ENCODE assay signal across 31 cellular contexts in the genomic region with DNA sequence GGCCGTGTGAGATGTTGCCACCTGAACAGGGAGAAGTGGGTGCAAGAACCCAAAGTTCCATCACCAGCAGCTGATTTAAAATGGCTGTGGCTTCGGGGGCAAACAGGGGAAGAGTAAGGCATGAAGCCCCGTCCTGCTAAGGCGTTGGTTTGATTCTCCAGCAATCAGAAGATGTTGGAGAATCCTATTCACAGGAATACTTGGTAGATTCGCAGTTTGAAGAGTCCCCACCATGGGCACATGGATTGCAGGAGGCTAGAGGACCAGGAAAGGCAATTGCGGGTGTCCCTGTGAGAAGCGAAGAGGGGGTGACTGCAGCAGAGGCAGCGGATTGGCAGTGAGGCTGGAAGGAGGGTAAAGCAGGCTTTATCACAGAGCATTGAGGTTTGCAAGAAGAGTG. TPM values are rescaled to one million over a fixed set of nuclear protein-coding genes. Genes with fewer than 3 reads are reported as not detected.
DNase-seq lines count a peak whose midpoint lies in the region; ATAC-seq, FAIRE-seq and TF ChIP-seq lines count a peak whose summit lies in the region.
"Had no signal": no experiment of that assay in that cellular context is flagged by ENCODE, and none has a peak within 500 bp of the region (broad histone marks: within the 10 kb centered on the region; RNA-seq: fewer than 3 reads in every experiment).

No MANE protein-coding gene starts in this region.

- peak overlapping the region; percentile 28 for H3K4ac ChIP-seq in H1 (replicated peaks; ENCODE audit: insufficient read length, low read depth, low read length)

- H3K23ac ChIP-seq in H1 (ENCODE audit: insufficient read length) = no peak overlapping the region

- no TSS peak for BruUV-seq in HCT116 (replicated peaks; lab: Mats Ljungman, UMichigan)

- H3K27me3 ChIP-seq in HCT116 (ENCODE audit: insufficient read depth, low read length) (no peaks in the 10 kb centered on the region), H1 (replicated peaks in 1 of 4; ENCODE audit: control insufficient read depth in 3 of 4, extremely low read depth in 1 of 4, insufficient read depth in 3 of 4, low read length in 3 of 4) (no peaks in the 10 kb centered on the region), sigmoid colon (no peaks in the 10 kb centered on the region)
- H3K27me3 ChIP-seq: BLaER1 treated with 17β-estradiol and CSF1 and Interleukin-3, amounts not matched to agents 10 nM and 100 nM had no signal

- RAD21 ChIA-PET in HCT116 (lab: Charles Lee; ENCODE audit: low non-redundant PET in 1 of 2, low total read pairs in 2 of 2, uncharacterized antibody in 2 of 2, unreplicated experiment in 2 of 2) = no interaction called here

- no peak overlapping the region for H3K4me3 Mint-ChIP-seq in memory B cell
- H3K4me3 Mint-ChIP-seq: activated CD4-positive, alpha-beta memory T cell treated with anti-CD3 and anti-CD28 coated beads, Interleukin-2, amount 10 ng/mL, durations not matched to agents 7 days and 5 days; activated T-helper 17 cell treated with anti-CD3 and anti-CD28 coated beads, Interleukin-2, amount 50 U/mL, for 72 hours; T-helper 17 cell had no signal

- no peak overlapping the region for H3K56ac ChIP-seq in H1 (replicated peaks; ENCODE audit: insufficient read length, low read depth, low read length)

- peaks cover 3% of the 10 kb centered on the region for H3K79me1 ChIP-seq in H1 (ENCODE audit: low read depth, low read length)

- no peak overlapping the region for H3K9ac ChIP-seq in HCT116 (ENCODE audit: low read length)
- no peak overlapping the region for H3K9ac ChIP-seq in H1 (replicated peaks in 1 of 4; ENCODE audit: extremely low read depth in 1 of 4, low read depth in 3 of 4, low read length in 3 of 4)
- H3K9ac ChIP-seq: BLaER1 treated with 17β-estradiol and CSF1 and Interleukin-3, amounts not matched to agents 10 nM and 100 nM had no signal

- H2AK5ac ChIP-seq in H1 (ENCODE audit: low read depth, low read length) = peak overlapping the region; percentile 78; the same call in 1 of the 2 replicates

- peaks cover 12% of the 10 kb centered on the region for H3K4me1 Mint-ChIP-seq in memory B cell
- H3K4me1 Mint-ChIP-seq: activated CD4-positive, alpha-beta memory T cell treated with anti-CD3 and anti-CD28 coated beads, Interleukin-2, amount 10 ng/mL, durations not matched to agents 7 days and 5 days; activated T-helper 17 cell treated with anti-CD3 and anti-CD28 coated beads, Interleukin-2, amount 50 U/mL, for 72 hours had no signal

- H4K20me1 ChIP-seq in HCT116 (ENCODE audit: insufficient read depth) (no peaks in the 10 kb centered on the region), H1 (replicated peaks in 1 of 2; ENCODE audit: control insufficient read depth in 1 of 2, insufficient read depth in 2 of 2, low read length in 2 of 2) (no peaks in the 10 kb centered on the region)
- H4K20me1 ChIP-seq: BLaER1 treated with 17β-estradiol and CSF1 and Interleukin-3, amounts not matched to agents 10 nM and 100 nM had no signal

- H2BK15ac ChIP-seq in H1 (ENCODE audit: low read length) = peak overlapping the region; percentile 25; the same call in 1 of the 2 replicates

- peak overlapping the region; percentile 26 for H3K27ac Mint-ChIP-seq in memory B cell
- H3K27ac Mint-ChIP-seq: activated CD4-positive, alpha-beta memory T cell treated with anti-CD3 and anti-CD28 coated beads, Interleukin-2, amount 10 ng/mL, durations not matched to agents 7 days and 5 days; activated naive CD4-positive, alpha-beta T cell treated with anti-CD3 and anti-CD28 coated beads, Interleukin-2, amount 50 U/mL, for 72 hours; activated T-helper 17 cell treated with anti-CD3 and anti-CD28 coated beads, Interleukin-2, amount 50 U/mL, for 72 hours; progenitor cell of endocrine pancreas; T-helper 17 cell had no signal

- H2AFZ ChIP-seq in HCT116 (ENCODE audit: low read depth, low read length, poor library complexity, severe bottlenecking) = no peak overlapping the region
- H2AFZ ChIP-seq in H1 (ENCODE audit: low read length) = no peak overlapping the region

- no peak overlapping the region for H2BK120ac ChIP-seq in H1 (replicated peaks; ENCODE audit: low read depth, low read length)

- DNase-seq in HCT116 (ENCODE audit: low read depth, low spot score) (no peak), H1 (ENCODE audit: low read depth in 1 of 2, low spot score in 2 of 2) (no peak), memory B cell (ENCODE audit: low spot score in 2 of 2) (no peak), sigmoid colon (no peak), NCI-H1048 (lab: John Stamatoyannopoulos, UW) (no peak), NCI-H187 (lab: John Stamatoyannopoulos, UW) (no peak), NCI-H1930 (lab: John Stamatoyannopoulos, UW) (no peak)
- DNase-seq: activated CD4-positive, alpha-beta memory T cell treated with anti-CD3 and anti-CD28 coated beads, Interleukin-2, amount 10 ng/mL, durations not matched to agents 7 days and 5 days; activated CD4-positive, alpha-beta T cell treated with anti-CD3 and anti-CD28 coated beads for 1 hour; activated CD8-positive, alpha-beta memory T cell treated with anti-CD3 and anti-CD28 coated beads, Interleukin-2, amount 50 U/mL, for 48 hours; caudate nucleus; cortex of kidney; HCEC 1CT; hypothalamus; NCI-H1105; RPMI8226; small intestine; stimulated activated CD4-positive, alpha-beta T cell treated with anti-CD3 and anti-CD28 coated beads, Interleukin-1b, Interleukin-23, amount 100 ng/mL, for 48 hours; T-helper 17 cell had no signal

- no peak for TF ChIP-seq EP300 in H1 (IDR thresholded peaks at IDR 0.05; ENCODE audit: borderline replicate concordance in 1 of 2, low read depth in 2 of 2, low read length in 2 of 2)
- TF ChIP-seq EP300 in sigmoid colon (IDR thresholded peaks at IDR 0.05) = no peak

- peak overlapping the region; percentile 55; the same call in 1 of the 2 replicates for H3K4me2 ChIP-seq in HCT116 (ENCODE audit: low read length)
- H3K4me2 ChIP-seq in H1 (ENCODE audit: insufficient read depth in 1 of 2, low read depth in 2 of 2, low read length in 2 of 2) = no peak overlapping the region
- H3K4me2 ChIP-seq: BLaER1 treated with 17β-estradiol and CSF1 and Interleukin-3, amounts not matched to agents 10 nM and 100 nM had no signal

- ATAC-seq in HCT116 (no peak), memory B cell (ENCODE audit: low read depth) (no peak), GM19463 (IDR thresholded peaks at IDR 0.05; ENCODE audit: unreplicated experiment) (no peak)
- ATAC-seq: activated naive CD4-positive, alpha-beta T cell treated with anti-CD3 and anti-CD28 coated beads, Interleukin-2, amount 50 U/mL, for 72 hours; activated T-helper 17 cell treated with anti-CD3 and anti-CD28 coated beads, Interleukin-2, amount 50 U/mL, for 72 hours; K562; T-helper 17 cell had no signal

- H3K4me3 ChIP-seq in HCT116 (replicated peaks in 1 of 2; ENCODE audit: low read depth in 1 of 2, low read length in 2 of 2) = no peak overlapping the region
- no peak overlapping the region for H3K4me3 ChIP-seq in H1 (ENCODE audit: extremely low read depth in 1 of 4, insufficient read depth in 2 of 4, low read depth in 3 of 4, low read length in 4 of 4)
- no peak overlapping the region for H3K4me3 ChIP-seq in sigmoid colon
- H3K4me3 ChIP-seq: BLaER1 treated with 17β-estradiol and CSF1 and Interleukin-3, amounts not matched to agents 10 nM and 100 nM; K562 had no signal

- no peaks in the 10 kb centered on the region for H3K23me2 ChIP-seq in H1 (ENCODE audit: low read depth, low read length)

- CTCF ChIA-PET in HCT116 (lab: Charles Lee) (no interaction called here), H1 (lab: Charles Lee; ENCODE audit: partially characterized antibody) (interaction anchor here (0.6 to 1.3 kb wide), 3 partner anchors 8 to 30 kb away, joined by 3 read pairs; no protein-coding TSS in a partner anchor)

- TF ChIP-seq CTCF in HCT116 (IDR thresholded peaks at IDR 0.05 in 2 of 3, conservative IDR thresholded peaks at IDR 0.05 in 1 of 3; ENCODE audit: borderline replicate concordance in 1 of 3, insufficient read depth in 1 of 3, low read depth in 2 of 3, low read length in 2 of 3) = no peak
- no peak for TF ChIP-seq CTCF in H1 (IDR thresholded peaks at IDR 0.05; ENCODE audit: control extremely low read depth in 1 of 3, insufficient read depth in 1 of 3, low read depth in 1 of 3, low read length in 3 of 3)
- TF ChIP-seq CTCF in sigmoid colon (IDR thresholded peaks at IDR 0.05) = no peak

- no peaks in the 10 kb centered on the region for H3K9me2 ChIP-seq in HCT116 (ENCODE audit: insufficient read depth)

- H3K18ac ChIP-seq in H1 (ENCODE audit: extremely low read depth, low read length) = no peak overlapping the region; the same call in 1 of the 2 replicates

- H4K8ac ChIP-seq in H1 (ENCODE audit: extremely low read depth, insufficient read depth, low read length) = no peak overlapping the region

- H3K27ac ChIP-seq in HCT116 (ENCODE audit: low read depth, low read length) (peak overlapping the region; percentile 46; the same call in 1 of the 2 replicates), H1 (ENCODE audit: low read depth, low read length) (peak overlapping the region; percentile 54; the same call in 1 of the 2 replicates), sigmoid colon (peak overlapping the region in 3 of 4 donors; percentile 73 to 81 (median 78))
- H3K27ac ChIP-seq: BLaER1 treated with 17β-estradiol and CSF1 and Interleukin-3, amounts not matched to agents 10 nM and 100 nM had no signal

- no peak overlapping the region for H3K14ac ChIP-seq in H1 (ENCODE audit: insufficient read length)

- no peak for FAIRE-seq in H1 (lab: Jason Lieb, UNC)
- FAIRE-seq: frontal cortex, G401.6, GM19239, HTR-8/SVneo, K562, small intestine had no signal

- POLR2A ChIA-PET in HCT116 (lab: Charles Lee) (no interaction called here), H1 (lab: Charles Lee; ENCODE audit: partially characterized antibody) (no interaction called here)

- no peak for TF ChIP-seq RAD21 in HCT116 (IDR thresholded peaks at IDR 0.05; ENCODE audit: low read depth)
- TF ChIP-seq RAD21 in H1 (IDR thresholded peaks at IDR 0.05 in 1 of 2, conservative IDR thresholded peaks at IDR 0.05 in 1 of 2; ENCODE audit: low read depth in 2 of 2, low read length in 2 of 2) = no peak

- no peak overlapping the region for H4K5ac ChIP-seq in H1 (ENCODE audit: insufficient read length, low read depth, low read length)

- TF ChIP-seq POLR2A in HCT116 (IDR thresholded peaks at IDR 0.05; ENCODE audit: borderline replicate concordance, extremely low read depth, insufficient read depth, insufficient read length) (no peak), H1 (IDR thresholded peaks at IDR 0.05; ENCODE audit: control extremely low read depth in 1 of 2, low read depth in 2 of 2, low read length in 2 of 2) (no peak), sigmoid colon (IDR thresholded peaks at IDR 0.05) (no peak)

- peaks cover 7% of the 10 kb centered on the region for H3K9me3 Mint-ChIP-seq in memory B cell
- H3K9me3 Mint-ChIP-seq: activated CD4-positive, alpha-beta memory T cell treated with anti-CD3 and anti-CD28 coated beads, Interleukin-2, amount 10 ng/mL, durations not matched to agents 7 days and 5 days; activated naive CD4-positive, alpha-beta T cell treated with anti-CD3 and anti-CD28 coated beads, Interleukin-2, amount 50 U/mL, for 72 hours; activated T-helper 17 cell treated with anti-CD3 and anti-CD28 coated beads, Interleukin-2, amount 50 U/mL, for 72 hours had no signal

- peak overlapping the region; percentile 23; the same call in 1 of the 2 replicates for H2BK5ac ChIP-seq in H1 (ENCODE audit: low read depth, low read length)

- no peaks in the 10 kb centered on the region for H3K79me2 ChIP-seq in HCT116 (ENCODE audit: insufficient read depth, low read length)
- no peaks in the 10 kb centered on the region for H3K79me2 ChIP-seq in H1 (ENCODE audit: control insufficient read depth in 1 of 2, insufficient read depth in 2 of 2, low read length in 2 of 2)

- H3K9me3 ChIP-seq in HCT116 (ENCODE audit: control insufficient read depth in 1 of 2, insufficient read depth in 1 of 2, low read depth in 1 of 2, low read length in 2 of 2) (no peaks in the 10 kb centered on the region), H1 (ENCODE audit: insufficient read depth in 2 of 2, low read depth in 1 of 2, low read length in 1 of 2) (no peaks in the 10 kb centered on the region), sigmoid colon (no peaks in the 10 kb centered on the region)
- H3K9me3 ChIP-seq: BLaER1 treated with 17β-estradiol and CSF1 and Interleukin-3, amounts not matched to agents 10 nM and 100 nM had no signal

- H3K4me1 ChIP-seq in HCT116 (ENCODE audit: control insufficient read depth in 1 of 2, insufficient read depth in 2 of 2, low read length in 2 of 2) (peaks cover 33 to 34% of the 10 kb centered on the region in 2 experiments), H1 (replicated peaks in 1 of 4; ENCODE audit: control insufficient read depth in 3 of 4, insufficient read depth in 4 of 4, low read length in 3 of 4) (peaks cover 13 to 37% (median 15%) of the 10 kb centered on the region in 4 experiments), sigmoid colon (peaks cover 0 to 49% (median 44%) of the 10 kb centered on the region in 4 donors)

- no peaks in the 10 kb centered on the region for H3K27me3 Mint-ChIP-seq in memory B cell

- intact Hi-C loops in HCT116 (cut with micrococcal nuclease) = no loop called here
- intact Hi-C loops in sigmoid colon (cut with DNase I) = no loop called here

- peaks cover 22% of the 10 kb centered on the region for H3K36me3 Mint-ChIP-seq in memory B cell
- H3K36me3 Mint-ChIP-seq: activated naive CD4-positive, alpha-beta T cell treated with anti-CD3 and anti-CD28 coated beads, Interleukin-2, amount 50 U/mL, for 72 hours had no signal

- no peak overlapping the region for H4K91ac ChIP-seq in H1 (replicated peaks; ENCODE audit: insufficient read length, low read length)

- 92% methylated on average over 8 of the region's 8 CpGs; no CpG with 5 or more reads in 1 of the 2 experiments for WGBS in H1 (ENCODE audit: extremely low coverage in 1 of 2, insufficient coverage in 1 of 2, insufficient read length in 1 of 2, insufficient replicate concordance in 2 of 2, low coverage in 1 of 2, low lambda C conversion rate in 2 of 2, missing lambda C conversion rate in 1 of 2), 2 experiments
- 94% methylated on average over 8 of the region's 8 CpGs for WGBS in sigmoid colon, 2 donors

- H2BK12ac ChIP-seq in H1 (ENCODE audit: low read depth, low read length) = peak overlapping the region; percentile 56

- H3K36me3 ChIP-seq in HCT116 (ENCODE audit: control insufficient read depth in 1 of 2, insufficient read depth in 2 of 2, low read length in 2 of 2) = no peaks in the 10 kb centered on the region
- H3K36me3 ChIP-seq in H1 (ENCODE audit: control insufficient read depth in 2 of 4, insufficient read depth in 4 of 4, low read length in 3 of 4) = no peaks in the 10 kb centered on the region
- no peaks in the 10 kb centered on the region for H3K36me3 ChIP-seq in sigmoid colon

- peak overlapping the region; percentile 82; the same call in 1 of the 2 replicates for H2BK20ac ChIP-seq in H1 (ENCODE audit: low read length)

RNA-seq across cellular contexts. Expression of a gene that starts 46.6 kb away (rescaled TPM):
- 0.12 TPM for total RNA-seq in HCT116 (2021; ENCODE audit: unreplicated experiment)
- 0.03 and 0.05 TPM in 2 replicates for polyA plus RNA-seq in HCT116 (2012)
- total RNA-seq in H1 (2021; fragmentation: NEBNext Ultra II Directional; extraction: Animal tissue kit (Norgen Biotek cat#: 25700)) = 0.09 TPM in 1 of 2 replicates, not detected in the other
- polyA plus RNA-seq in H1 (2011; rRNA removed) = 0.11 TPM in 1 of 2 replicates, not detected in the other
- polyA plus RNA-seq in H1 (2011; cell fraction: cytosol; rRNA removed) = 0.08 TPM
- polyA plus RNA-seq in H1 (2011; cell fraction: nucleus; rRNA removed) = not detected
- polyA plus RNA-seq in H1 (2012, experiment 1 of 2) = 0.20 TPM in 1 of 4 replicates, not detected in the others
- not detected for polyA plus RNA-seq in H1 (2012, experiment 2 of 2)
- polyA plus RNA-seq in H1 (2013, experiment 1 of 2) = 0.12 TPM
- 0.11 TPM for polyA plus RNA-seq in H1 (2013, experiment 2 of 2)
- 0.17 TPM in 1 of 2 replicates, not detected in the other for polyA minus RNA-seq in H1 (2011; rRNA and poly(A)+ RNA removed)
- polyA minus RNA-seq in H1 (2011; cell fraction: cytosol; rRNA and poly(A)+ RNA removed) = not detected
- 0.20 TPM for polyA minus RNA-seq in H1 (2011; cell fraction: nucleus; rRNA and poly(A)+ RNA removed)
- total RNA-seq in sigmoid colon = not detected
- polyA plus RNA-seq in sigmoid colon = under 1 TPM in 1 of 3 donors, not detected in 2; 0.04 TPM
- total RNA-seq: activated naive CD4-positive, alpha-beta T cell treated with anti-CD3 and anti-CD28 coated beads, Interleukin-2, amount 50 U/mL, for 72 hours; activated T-helper 17 cell treated with anti-CD3 and anti-CD28 coated beads, Interleukin-2, amount 50 U/mL, for 72 hours; frontal cortex; mucosa of gallbladder; progenitor cell of endocrine pancreas; T-helper 17 cell had no signal
- polyA plus RNA-seq: liver had no signal
